18 cellular contexts compared by ENCODE assay signal in genomic region chr18:67893896-67894295, GRCh38.
DNase-seq lines count a peak whose midpoint lies in the region; ATAC-seq and TF ChIP-seq lines count a peak whose summit lies in the region.
"Had no signal": no experiment of that assay in that cellular context is flagged by ENCODE, and none has a peak within 500 bp of the region (broad histone marks: within the 10 kb centered on the region; RNA-seq: fewer than 3 reads in every experiment).

No MANE protein-coding gene starts in this region.

- H3K9me3 ChIP-seq in GM23248 (ENCODE audit: low read depth) (no peaks in the 10 kb centered on the region), fibroblast of lung (ENCODE audit: control insufficient read depth, insufficient read depth, low read depth, low read length) (no peaks in the 10 kb centered on the region), neural cell (ENCODE audit: low read length) (no peaks in the 10 kb centered on the region)
- H3K9me3 ChIP-seq: BE2C had no signal

- H3K36me3 ChIP-seq in GM23248 (ENCODE audit: low read depth) (no peaks in the 10 kb centered on the region), fibroblast of lung (ENCODE audit: control insufficient read depth, insufficient read depth, low read length) (no peaks in the 10 kb centered on the region), neural cell (ENCODE audit: insufficient read depth, low read length) (no peaks in the 10 kb centered on the region)
- H3K36me3 ChIP-seq: BE2C had no signal

- no peak for TF ChIP-seq RAD21 in neural cell (conservative IDR thresholded peaks at IDR 0.05)

- in situ Hi-C loops in GM23248 (cut with MboI), result no loop called here

- no peaks in the 10 kb centered on the region for H3K36me3 Mint-ChIP-seq in naive thymus-derived CD8-positive, alpha-beta T cell
- no peaks in the 10 kb centered on the region for H3K36me3 Mint-ChIP-seq in activated T-helper 1 cell treated with anti-CD3 and anti-CD28 coated beads, Interleukin-12 subunit alpha, Interleukin-12 subunit beta, Interleukin-2, Interleukin-4 antibody, amounts not matched to agents 30 ng/mL and 10 ng/mL and 1 ng/mL, durations not matched to agents 14 hours and 24 hours and 36 hours (ENCODE audit: low read depth)
- H3K36me3 Mint-ChIP-seq: CD4-positive, CD25-positive, alpha-beta regulatory T cell; CD8-positive, alpha-beta memory T cell had no signal

- H3F3A ChIP-seq in GM23248 (ENCODE audit: insufficient read depth), result no peaks in the 10 kb centered on the region
- H3F3A ChIP-seq in neural cell (ENCODE audit: insufficient read depth, low read length, poor library complexity, severe bottlenecking), result no peaks in the 10 kb centered on the region

- H3K4me2 ChIP-seq in GM23248 (ENCODE audit: unreplicated experiment), result no peak overlapping the region
- H3K4me2 ChIP-seq in fibroblast of lung (ENCODE audit: extremely low read depth, insufficient read depth, low read length), result no peak overlapping the region
- no peak overlapping the region for H3K4me2 ChIP-seq in neural cell (ENCODE audit: low read length)

- H3K9ac ChIP-seq in GM23248 (no peak overlapping the region), fibroblast of lung (ENCODE audit: insufficient read depth, low read length) (no peak overlapping the region), neural cell (ENCODE audit: low read length) (no peak overlapping the region)

- no peak for ATAC-seq in naive thymus-derived CD8-positive, alpha-beta T cell
- ATAC-seq in Right ventricle myocardium inferior (no peak), HG03135 (IDR thresholded peaks at IDR 0.05; ENCODE audit: unreplicated experiment) (no peak)
- ATAC-seq: HCT116 had no signal

- H3K4me3 ChIP-seq in GM23248 (no peak overlapping the region), fibroblast of lung (replicated peaks in 1 of 4; ENCODE audit: control extremely low read depth in 1 of 4, insufficient read depth in 1 of 4, low read depth in 3 of 4, low read length in 4 of 4) (no peak overlapping the region), neural cell (ENCODE audit: low read length) (no peak overlapping the region)

- no peaks in the 10 kb centered on the region for H3K9me3 Mint-ChIP-seq in naive thymus-derived CD8-positive, alpha-beta T cell
- no peaks in the 10 kb centered on the region for H3K9me3 Mint-ChIP-seq in activated T-helper 1 cell treated with anti-CD3 and anti-CD28 coated beads, Interleukin-12 subunit alpha, Interleukin-12 subunit beta, Interleukin-2, Interleukin-4 antibody, amounts not matched to agents 30 ng/mL and 10 ng/mL and 1 ng/mL, durations not matched to agents 14 hours and 24 hours and 36 hours
- H3K9me3 Mint-ChIP-seq: CD8-positive, alpha-beta memory T cell had no signal

- H3K27ac Mint-ChIP-seq in naive thymus-derived CD8-positive, alpha-beta T cell, result no peak overlapping the region
- H3K27ac Mint-ChIP-seq in activated T-helper 1 cell treated with anti-CD3 and anti-CD28 coated beads, Interleukin-12 subunit alpha, Interleukin-12 subunit beta, Interleukin-2, Interleukin-4 antibody, amounts not matched to agents 30 ng/mL and 10 ng/mL and 1 ng/mL, durations not matched to agents 14 hours and 24 hours and 36 hours, result no peak overlapping the region
- H3K27ac Mint-ChIP-seq: CD4-positive, CD25-positive, alpha-beta regulatory T cell; CD8-positive, alpha-beta memory T cell had no signal

- H3K27me3 Mint-ChIP-seq in naive thymus-derived CD8-positive, alpha-beta T cell, result peaks cover 0 to 3% (median 0%) of the 10 kb centered on the region in 5 donors
- H3K27me3 Mint-ChIP-seq in activated T-helper 1 cell treated with anti-CD3 and anti-CD28 coated beads, Interleukin-12 subunit alpha, Interleukin-12 subunit beta, Interleukin-2, Interleukin-4 antibody, amounts not matched to agents 30 ng/mL and 10 ng/mL and 1 ng/mL, durations not matched to agents 14 hours and 24 hours and 36 hours (ENCODE audit: insufficient read depth), result no peaks in the 10 kb centered on the region
- H3K27me3 Mint-ChIP-seq: CD4-positive, CD25-positive, alpha-beta regulatory T cell; CD8-positive, alpha-beta memory T cell had no signal

- POLR2A ChIA-PET in naive thymus-derived CD8-positive, alpha-beta T cell (lab: Charles Lee), result no interaction called here

- no peak for TF ChIP-seq EP300 in neural cell (conservative IDR thresholded peaks at IDR 0.05; ENCODE audit: poor library complexity, severe bottlenecking)

- H3K79me2 ChIP-seq in GM23248 (ENCODE audit: insufficient read depth) (no peaks in the 10 kb centered on the region), fibroblast of lung (ENCODE audit: control insufficient read depth, insufficient read depth, low read length) (no peaks in the 10 kb centered on the region), neural cell (replicated peaks; ENCODE audit: insufficient read depth, low read length) (no peaks in the 10 kb centered on the region)

- 59 to 68% methylated on average over 3 of the region's 3 CpGs for WGBS in GM23248 (ENCODE audit: low coverage in 1 of 2, low lambda C conversion rate in 2 of 2, missing lambda C conversion rate in 2 of 2), 2 experiments

- H3K27me3 ChIP-seq in GM23248 (replicated peaks; ENCODE audit: insufficient read depth), result no peaks in the 10 kb centered on the region
- no peaks in the 10 kb centered on the region for H3K27me3 ChIP-seq in fibroblast of lung (ENCODE audit: control insufficient read depth, insufficient read depth, low read length)
- no peaks in the 10 kb centered on the region for H3K27me3 ChIP-seq in neural cell (ENCODE audit: insufficient read depth, low read depth, low read length)
- H3K27me3 ChIP-seq: BE2C had no signal

- H3K9me2 ChIP-seq in GM23248 (ENCODE audit: insufficient read depth), result no peaks in the 10 kb centered on the region
- no peaks in the 10 kb centered on the region for H3K9me2 ChIP-seq in neural cell (ENCODE audit: insufficient read depth, low read length)

- DNase-seq in GM23248, result no peak
- DNase-seq in fibroblast of lung (ENCODE audit: low read depth in 2 of 2), result no peak
- DNase-seq in renal cortical epithelial cell (ENCODE audit: low read depth), result peak; percentile 3
- no peak for DNase-seq in naive thymus-derived CD8-positive, alpha-beta T cell
- DNase-seq in Right ventricle myocardium inferior (ENCODE audit: missing footprints), result no peak
- no peak for DNase-seq in activated T-helper 1 cell treated with anti-CD3 and anti-CD28 coated beads, Interleukin-12 subunit alpha, Interleukin-12 subunit beta, Interleukin-2, Interleukin-4 antibody, amounts not matched to agents 30 ng/mL and 10 ng/mL and 1 ng/mL, durations not matched to agents 14 hours and 24 hours and 36 hours (ENCODE audit: low spot score)
- DNase-seq: BE2C; CD4-positive, CD25-positive, alpha-beta regulatory T cell; CD8-positive, alpha-beta memory T cell; COR-L47; DMS 273 treated with DMSO at 0.1 percent for 48 hours; DMS53; DND-41; GOT3; H7 had no signal

- no peak overlapping the region for H3K4me3 Mint-ChIP-seq in naive thymus-derived CD8-positive, alpha-beta T cell
- no peak overlapping the region for H3K4me3 Mint-ChIP-seq in activated T-helper 1 cell treated with anti-CD3 and anti-CD28 coated beads, Interleukin-12 subunit alpha, Interleukin-12 subunit beta, Interleukin-2, Interleukin-4 antibody, amounts not matched to agents 30 ng/mL and 10 ng/mL and 1 ng/mL, durations not matched to agents 14 hours and 24 hours and 36 hours
- H3K4me3 Mint-ChIP-seq: CD4-positive, CD25-positive, alpha-beta regulatory T cell; CD8-positive, alpha-beta memory T cell had no signal

- H3K27ac ChIP-seq in GM23248 (no peak overlapping the region), fibroblast of lung (ENCODE audit: insufficient read depth, low read length) (no peak overlapping the region), neural cell (ENCODE audit: low read length) (no peak overlapping the region)

- TF ChIP-seq CTCF in fibroblast of lung (conservative IDR thresholded peaks at IDR 0.05 in 1 of 2, IDR thresholded peaks at IDR 0.05 in 1 of 2; ENCODE audit: low read depth in 1 of 2, low read length in 2 of 2) (no peak), neural cell (IDR thresholded peaks at IDR 0.05; ENCODE audit: poor library complexity, severe bottlenecking) (no peak)

- no peaks in the 10 kb centered on the region for H3K4me1 ChIP-seq in GM23248 (ENCODE audit: insufficient read depth)
- no peaks in the 10 kb centered on the region for H3K4me1 ChIP-seq in fibroblast of lung (ENCODE audit: control insufficient read depth, extremely low read depth, insufficient read depth, low read length)
- H3K4me1 ChIP-seq: BE2C had no signal

- intact Hi-C loops in Right ventricle myocardium inferior (cut with DNase I), result no loop called here
- intact Hi-C loops in activated T-helper 1 cell treated with anti-CD3 and anti-CD28 coated beads, Interleukin-12 subunit alpha, Interleukin-12 subunit beta, Interleukin-2, Interleukin-4 antibody, amounts not matched to agents 30 ng/mL and 10 ng/mL and 1 ng/mL, durations not matched to agents 14 hours and 24 hours and 36 hours (cut with micrococcal nuclease), result no loop called here

- H3K4me1 Mint-ChIP-seq in naive thymus-derived CD8-positive, alpha-beta T cell, result no peaks in the 10 kb centered on the region
- H3K4me1 Mint-ChIP-seq in activated T-helper 1 cell treated with anti-CD3 and anti-CD28 coated beads, Interleukin-12 subunit alpha, Interleukin-12 subunit beta, Interleukin-2, Interleukin-4 antibody, amounts not matched to agents 30 ng/mL and 10 ng/mL and 1 ng/mL, durations not matched to agents 14 hours and 24 hours and 36 hours (ENCODE audit: low read depth), result no peaks in the 10 kb centered on the region
- H3K4me1 Mint-ChIP-seq: CD4-positive, CD25-positive, alpha-beta regulatory T cell; CD8-positive, alpha-beta memory T cell had no signal

- H4K20me1 ChIP-seq in GM23248 (ENCODE audit: insufficient read depth) (no peaks in the 10 kb centered on the region), fibroblast of lung (ENCODE audit: control insufficient read depth, extremely low read depth, insufficient read depth, low read length) (no peaks in the 10 kb centered on the region), neural cell (ENCODE audit: insufficient read depth) (no peaks in the 10 kb centered on the region)

- H2AFZ ChIP-seq in GM23248, result peak overlapping the region; percentile 52
- peak overlapping the region; percentile 60 for H2AFZ ChIP-seq in fibroblast of lung (ENCODE audit: low read length)
- H2AFZ ChIP-seq in neural cell (ENCODE audit: low read depth, low read length), result peak overlapping the region; percentile 0

TF ChIP-seq in neural cell, 6 proteins besides CTCF, POLR2A, EP300 and RAD21 (continues in another document):
- no peak for TF ChIP-seq EZH2 (IDR thresholded peaks at IDR 0.05; ENCODE audit: borderline replicate concordance, insufficient read depth, low read length, poor library complexity, severe bottlenecking)
- TF ChIP-seq TAF1 (IDR thresholded peaks at IDR 0.05; ENCODE audit: low read depth), result no peak
- no peak for TF ChIP-seq SMC3 (conservative IDR thresholded peaks at IDR 0.05; ENCODE audit: poor library complexity)

Comparison
In these comparisons a context has a peak if more than half of its experiments do, and no peak if none do; other contexts are left out.
1. H2AFZ ChIP-seq: peak in every context shown above with its lines; median percentile 60 in fibroblast of lung; 52 in GM23248; 0 in neural cell.